10 cellular contexts compared by ENCODE assay signal in the genomic region with DNA sequence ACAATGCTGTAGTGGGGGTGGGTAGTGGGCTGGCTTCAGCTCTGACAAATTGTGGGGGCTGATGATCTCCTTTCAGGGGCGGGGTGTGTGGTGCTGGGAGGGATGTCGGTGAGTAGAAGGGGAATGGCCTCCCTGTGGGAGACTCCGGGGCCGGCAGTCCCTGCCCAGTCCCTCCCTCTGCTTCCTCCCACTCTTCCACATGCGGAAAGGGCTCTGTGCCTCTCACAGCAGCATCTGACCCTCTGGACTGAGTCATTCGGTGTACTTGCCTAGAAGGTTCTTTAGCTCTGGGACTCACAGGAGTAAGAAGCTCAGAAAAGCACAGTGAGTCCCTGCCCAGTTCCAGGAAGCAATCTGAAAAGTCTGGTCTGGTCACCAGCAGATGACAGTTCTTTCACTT. TPM values are rescaled to one million over a fixed set of nuclear protein-coding genes. Genes with fewer than 3 reads are reported as not detected.
DNase-seq lines count a peak whose midpoint lies in the region; ATAC-seq and TF ChIP-seq lines count a peak whose summit lies in the region.
"Had no signal": no experiment of that assay in that cellular context is flagged by ENCODE, and none has a peak within 500 bp of the region (broad histone marks: within the 10 kb centered on the region; RNA-seq: fewer than 3 reads in every experiment).

No MANE protein-coding gene starts in this region.

- H3F3A ChIP-seq in GM23338 (replicated peaks; ENCODE audit: low read depth): no peaks in the 10 kb centered on the region; the same call in 1 of the 2 replicates

- H3K27ac Mint-ChIP-seq in GM23338: no peak overlapping the region
- H3K27ac Mint-ChIP-seq in activated T-helper 1 cell treated with anti-CD3 and anti-CD28 coated beads, Interleukin-12 subunit alpha, Interleukin-12 subunit beta, Interleukin-2, Interleukin-4 antibody, amounts not matched to agents 30 ng/mL and 10 ng/mL and 1 ng/mL, durations not matched to agents 14 hours and 24 hours and 36 hours: peak overlapping the region; percentile 86

- peaks cover 17% of the 10 kb centered on the region for H3K4me1 Mint-ChIP-seq in GM23338
- peaks cover 75% of the 10 kb centered on the region for H3K4me1 Mint-ChIP-seq in activated T-helper 1 cell treated with anti-CD3 and anti-CD28 coated beads, Interleukin-12 subunit alpha, Interleukin-12 subunit beta, Interleukin-2, Interleukin-4 antibody, amounts not matched to agents 30 ng/mL and 10 ng/mL and 1 ng/mL, durations not matched to agents 14 hours and 24 hours and 36 hours (ENCODE audit: low read depth)

- H3K9me2 ChIP-seq in GM23338 (ENCODE audit: insufficient read depth): peaks cover 14% of the 10 kb centered on the region

- H3K79me2 ChIP-seq in GM23338 (replicated peaks; ENCODE audit: insufficient read depth): no peaks in the 10 kb centered on the region

- peak; percentile 36 for DNase-seq in GM23338 (ENCODE audit: low spot score)
- no peak for DNase-seq in activated T-helper 1 cell treated with anti-CD3 and anti-CD28 coated beads, Interleukin-12 subunit alpha, Interleukin-12 subunit beta, Interleukin-2, Interleukin-4 antibody, amounts not matched to agents 30 ng/mL and 10 ng/mL and 1 ng/mL, durations not matched to agents 14 hours and 24 hours and 36 hours (ENCODE audit: low spot score)
- DNase-seq in left ventricle myocardium inferior: peak; percentile 70
- DNase-seq in sciatic nerve (ENCODE audit: low spot score): no peak
- no peak for DNase-seq in SIG-M5 treated with dmso at 0.1 percent for 504 hours (lab: John Stamatoyannopoulos, UW; ENCODE audit: unreplicated experiment)
- no peak for DNase-seq in activated CD4-positive, CD25-positive, alpha-beta regulatory T cell treated with anti-CD3 and anti-CD28 coated beads, Interleukin-2, amount 50 U/mL, for 72 hours
- no peak for DNase-seq in erythroblast (lab: John Stamatoyannopoulos, UW)

- peak overlapping the region; percentile 82 for H2AFZ ChIP-seq in GM23338

- H3K9me3 ChIP-seq in left ventricle myocardium inferior (replicated peaks): peaks cover 3% of the 10 kb centered on the region

- H3K4me3 ChIP-seq in GM23338 (no peak overlapping the region), left ventricle myocardium inferior (no peak overlapping the region)

- peaks cover 2% of the 10 kb centered on the region for H3K27me3 Mint-ChIP-seq in GM23338 (ENCODE audit: insufficient read depth, low read depth, poor library complexity)
- no peaks in the 10 kb centered on the region for H3K27me3 Mint-ChIP-seq in activated T-helper 1 cell treated with anti-CD3 and anti-CD28 coated beads, Interleukin-12 subunit alpha, Interleukin-12 subunit beta, Interleukin-2, Interleukin-4 antibody, amounts not matched to agents 30 ng/mL and 10 ng/mL and 1 ng/mL, durations not matched to agents 14 hours and 24 hours and 36 hours (ENCODE audit: insufficient read depth)

- H4K20me1 ChIP-seq in GM23338 (replicated peaks; ENCODE audit: insufficient read depth): no peaks in the 10 kb centered on the region

- peak overlapping the region; percentile 65 for H3K4me2 ChIP-seq in GM23338

- no peak overlapping the region for H3K4me3 Mint-ChIP-seq in GM23338
- peak overlapping the region; percentile 42 for H3K4me3 Mint-ChIP-seq in activated T-helper 1 cell treated with anti-CD3 and anti-CD28 coated beads, Interleukin-12 subunit alpha, Interleukin-12 subunit beta, Interleukin-2, Interleukin-4 antibody, amounts not matched to agents 30 ng/mL and 10 ng/mL and 1 ng/mL, durations not matched to agents 14 hours and 24 hours and 36 hours

- ATAC-seq in GM23338 (peak; percentile 98), sciatic nerve (peak; percentile 94), HG02885 (IDR thresholded peaks at IDR 0.05; ENCODE audit: poor library complexity, unreplicated experiment) (no peak)

- H3K27ac ChIP-seq in GM23338 (ENCODE audit: low read depth) (peak overlapping the region; percentile 68), left ventricle myocardium inferior (replicated peaks) (peak overlapping the region; percentile 64)
- H3K27ac ChIP-seq: VCaP had no signal

- peaks cover 1% of the 10 kb centered on the region; the same call in 1 of the 3 replicates for H3K36me3 Mint-ChIP-seq in GM23338 (ENCODE audit: low read depth)
- peaks cover 28% of the 10 kb centered on the region for H3K36me3 Mint-ChIP-seq in activated T-helper 1 cell treated with anti-CD3 and anti-CD28 coated beads, Interleukin-12 subunit alpha, Interleukin-12 subunit beta, Interleukin-2, Interleukin-4 antibody, amounts not matched to agents 30 ng/mL and 10 ng/mL and 1 ng/mL, durations not matched to agents 14 hours and 24 hours and 36 hours (ENCODE audit: low read depth)

- intact Hi-C loops in activated T-helper 1 cell treated with anti-CD3 and anti-CD28 coated beads, Interleukin-12 subunit alpha, Interleukin-12 subunit beta, Interleukin-2, Interleukin-4 antibody, amounts not matched to agents 30 ng/mL and 10 ng/mL and 1 ng/mL, durations not matched to agents 14 hours and 24 hours and 36 hours (cut with micrococcal nuclease): loop anchor here (2.0 kb wide), 1 partner anchor 24 kb away; no protein-coding TSS in a partner anchor
- intact Hi-C loops in left ventricle myocardium inferior (cut with micrococcal nuclease): no loop called here
- intact Hi-C loops in sciatic nerve (cut with DNase I): no loop called here

- TF ChIP-seq CTCF in GM23338 (conservative IDR thresholded peaks at IDR 0.05; ENCODE audit: low read depth in 2 of 2): no peak
- no peak for TF ChIP-seq CTCF in left ventricle myocardium inferior (IDR thresholded peaks at IDR 0.05; ENCODE audit: borderline replicate concordance)

- TF ChIP-seq POLR2A in erythroblast (IDR thresholded peaks at IDR 0.05; ENCODE audit: low read length): no peak

- H3K4me1 ChIP-seq in GM23338 (ENCODE audit: insufficient read depth) (peaks cover 14% of the 10 kb centered on the region; the same call in 1 of the 2 replicates), left ventricle myocardium inferior (peaks cover 20% of the 10 kb centered on the region)

- H3K27me3 ChIP-seq in GM23338 (ENCODE audit: insufficient read depth): no peaks in the 10 kb centered on the region
- no peaks in the 10 kb centered on the region for H3K27me3 ChIP-seq in left ventricle myocardium inferior (ENCODE audit: low read depth)

- peaks cover 2% of the 10 kb centered on the region; the same call in 2 of the 3 replicates for H3K9me3 Mint-ChIP-seq in GM23338
- peaks cover 20% of the 10 kb centered on the region for H3K9me3 Mint-ChIP-seq in activated T-helper 1 cell treated with anti-CD3 and anti-CD28 coated beads, Interleukin-12 subunit alpha, Interleukin-12 subunit beta, Interleukin-2, Interleukin-4 antibody, amounts not matched to agents 30 ng/mL and 10 ng/mL and 1 ng/mL, durations not matched to agents 14 hours and 24 hours and 36 hours

- H3K36me3 ChIP-seq in GM23338 (ENCODE audit: insufficient read depth) (no peaks in the 10 kb centered on the region; the same call in 1 of the 2 replicates), left ventricle myocardium inferior (no peaks in the 10 kb centered on the region)

TF ChIP-seq in GM23338, 12 proteins besides CTCF, POLR2A, EP300 and RAD21 (continues in another document):
- TF ChIP-seq POLR2AphosphoS5 (IDR thresholded peaks at IDR 0.05; ENCODE audit: low read depth): no peak

RNA-seq across cellular contexts. Expression of gene CD180, which starts 14.2 kb away (rescaled TPM):
- total RNA-seq in GM23338 (2014; rRNA removed; shearing (Covaris generic)): not detected in 2 replicates
- not detected in 2 replicates for polyA plus RNA-seq in GM23338 (2016; fragmentation: Nextera tagmentation; extraction: Ambion mirVana)
- 0.54 and 1.4 TPM in 2 replicates for total RNA-seq in activated T-helper 1 cell treated with anti-CD3 and anti-CD28 coated beads, Interleukin-12 subunit alpha, Interleukin-12 subunit beta, Interleukin-2, Interleukin-4 antibody, amounts not matched to agents 30 ng/mL and 10 ng/mL and 1 ng/mL, durations not matched to agents 14 hours and 24 hours and 36 hours
- 0.44 TPM for total RNA-seq in left ventricle myocardium inferior
- total RNA-seq in sciatic nerve: 2.0 TPM
- polyA plus RNA-seq: neural cell had no signal

Comparison
In these comparisons a context has a peak if more than half of its experiments do, and no peak if none do; other contexts are left out.
1. DNase-seq: peak in GM23338 (single experiment) and left ventricle myocardium inferior (single experiment); none in activated T-helper 1 cell treated with anti-CD3 and anti-CD28 coated beads, Interleukin-12 subunit alpha, Interleukin-12 subunit beta, Interleukin-2, Interleukin-4 antibody, amounts not matched to agents 30 ng/mL and 10 ng/mL and 1 ng/mL, durations not matched to agents 14 hours and 24 hours and 36 hours (single experiment), sciatic nerve (single experiment), SIG-M5 treated with dmso at 0.1 percent for 504 hours (single experiment), activated CD4-positive, CD25-positive, alpha-beta regulatory T cell treated with anti-CD3 and anti-CD28 coated beads, Interleukin-2, amount 50 U/mL, for 72 hours (single experiment) and erythroblast (0 of 2).